1 cellular context compared by ENCODE assay signal in genomic region chr22:46084376-46084775, GRCh38.
TF ChIP-seq lines count a peak whose summit lies in the region.

No MANE protein-coding gene starts in this region.

TF ChIP-seq in SK-N-SH, 30 proteins besides CTCF, POLR2A, EP300 and RAD21:
- TF ChIP-seq, protein P1, sequence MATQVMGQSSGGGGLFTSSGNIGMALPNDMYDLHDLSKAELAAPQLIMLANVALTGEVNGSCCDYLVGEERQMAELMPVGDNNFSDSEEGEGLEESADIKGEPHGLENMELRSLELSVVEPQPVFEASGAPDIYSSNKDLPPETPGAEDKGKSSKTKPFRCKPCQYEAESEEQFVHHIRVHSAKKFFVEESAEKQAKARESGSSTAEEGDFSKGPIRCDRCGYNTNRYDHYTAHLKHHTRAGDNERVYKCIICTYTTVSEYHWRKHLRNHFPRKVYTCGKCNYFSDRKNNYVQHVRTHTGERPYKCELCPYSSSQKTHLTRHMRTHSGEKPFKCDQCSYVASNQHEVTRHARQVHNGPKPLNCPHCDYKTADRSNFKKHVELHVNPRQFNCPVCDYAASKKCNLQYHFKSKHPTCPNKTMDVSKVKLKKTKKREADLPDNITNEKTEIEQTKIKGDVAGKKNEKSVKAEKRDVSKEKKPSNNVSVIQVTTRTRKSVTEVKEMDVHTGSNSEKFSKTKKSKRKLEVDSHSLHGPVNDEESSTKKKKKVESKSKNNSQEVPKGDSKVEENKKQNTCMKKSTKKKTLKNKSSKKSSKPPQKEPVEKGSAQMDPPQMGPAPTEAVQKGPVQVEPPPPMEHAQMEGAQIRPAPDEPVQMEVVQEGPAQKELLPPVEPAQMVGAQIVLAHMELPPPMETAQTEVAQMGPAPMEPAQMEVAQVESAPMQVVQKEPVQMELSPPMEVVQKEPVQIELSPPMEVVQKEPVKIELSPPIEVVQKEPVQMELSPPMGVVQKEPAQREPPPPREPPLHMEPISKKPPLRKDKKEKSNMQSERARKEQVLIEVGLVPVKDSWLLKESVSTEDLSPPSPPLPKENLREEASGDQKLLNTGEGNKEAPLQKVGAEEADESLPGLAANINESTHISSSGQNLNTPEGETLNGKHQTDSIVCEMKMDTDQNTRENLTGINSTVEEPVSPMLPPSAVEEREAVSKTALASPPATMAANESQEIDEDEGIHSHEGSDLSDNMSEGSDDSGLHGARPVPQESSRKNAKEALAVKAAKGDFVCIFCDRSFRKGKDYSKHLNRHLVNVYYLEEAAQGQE (IDR thresholded peaks at IDR 0.05; ENCODE audit: low read depth, low read length), result no peak
- TF ChIP-seq, protein P2, sequence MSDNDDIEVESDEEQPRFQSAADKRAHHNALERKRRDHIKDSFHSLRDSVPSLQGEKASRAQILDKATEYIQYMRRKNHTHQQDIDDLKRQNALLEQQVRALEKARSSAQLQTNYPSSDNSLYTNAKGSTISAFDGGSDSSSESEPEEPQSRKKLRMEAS (IDR thresholded peaks at IDR 0.05; ENCODE audit: low read depth), result 0 out of 2 replicates have a peak, but pooled peaks have one; percentile 2
